22 cellular contexts compared by ENCODE assay signal in genomic region chr2:135246856-135247255, GRCh38.
DNase-seq lines count a peak whose midpoint lies in the region; ATAC-seq, FAIRE-seq and TF ChIP-seq lines count a peak whose summit lies in the region.
"Had no signal": no experiment of that assay in that cellular context is flagged by ENCODE, and none has a peak within 500 bp of the region (broad histone marks: within the 10 kb centered on the region; RNA-seq: fewer than 3 reads in every experiment).

No MANE protein-coding gene starts in this region.

- TF ChIP-seq EP300 in HepG2 (IDR thresholded peaks at IDR 0.05; ENCODE audit: low read depth in 2 of 2, low read length in 2 of 2) (no peak), HepG2 (CRISPR knock-in tag; IDR thresholded peaks at IDR 0.05; ENCODE audit: borderline replicate concordance) (no peak)

- intact Hi-C loops in HepG2 (cut with micrococcal nuclease; ENCODE audit: unreplicated experiment) = no loop called here
- intact Hi-C loops in left colon (cut with DNase I, micrococcal nuclease) = no loop called here

- TF ChIP-seq POLR2A in HepG2 (IDR thresholded peaks at IDR 0.05; ENCODE audit: insufficient read depth in 1 of 2, low read depth in 2 of 2, low read length in 2 of 2) = no peak

- CTCF ChIA-PET in HepG2 (lab: Yijun Ruan, JAX; ENCODE audit: low intra/inter-chr PET ratio, low total read pairs) (no interaction called here), HEK293T (lab: Yijun Ruan, JAX) (no interaction called here)

- H3K27me3 ChIP-seq in liver (ENCODE audit: control insufficient read depth in 4 of 4, insufficient read depth in 4 of 4, low read length in 3 of 4) = no peaks in the 10 kb centered on the region
- no peaks in the 10 kb centered on the region for H3K27me3 ChIP-seq in HepG2 (ENCODE audit: control insufficient read depth in 1 of 2, insufficient read depth in 2 of 2, low read length in 2 of 2)
- no peaks in the 10 kb centered on the region for H3K27me3 ChIP-seq in right atrium auricular region
- H3K27me3 ChIP-seq: BLaER1 treated with 17β-estradiol and CSF1 and Interleukin-3, amounts not matched to agents 10 nM and 100 nM; MG63 had no signal

- no peak for FAIRE-seq in HepG2 (lab: Jason Lieb, UNC)
- FAIRE-seq: GM18507 had no signal

- H3K36me3 ChIP-seq in liver (ENCODE audit: control insufficient read depth in 4 of 4, insufficient read depth in 3 of 4, low read depth in 1 of 4, low read length in 3 of 4) (no peaks in the 10 kb centered on the region), HepG2 (replicated peaks in 1 of 2; ENCODE audit: control insufficient read depth in 1 of 2, insufficient read depth in 2 of 2, low read length in 2 of 2) (peaks cover 0 to 3% of the 10 kb centered on the region in 2 experiments; a peak in 2 of 5 replicates), right atrium auricular region (no peaks in the 10 kb centered on the region)

- WGBS in liver = 41% methylated on average over 2 of the region's 2 CpGs
- 81% methylated on average over 2 of the region's 2 CpGs for WGBS in HepG2 (ENCODE audit: low lambda C conversion rate)

- no peak overlapping the region for H2AFZ ChIP-seq in HepG2 (ENCODE audit: low read length)

- TF ChIP-seq RAD21 in liver (IDR thresholded peaks at IDR 0.05) = no peak
- no peak for TF ChIP-seq RAD21 in HepG2 (CRISPR knock-in tag; IDR thresholded peaks at IDR 0.05)

- H3K4me1 ChIP-seq in liver (ENCODE audit: control insufficient read depth in 4 of 4, insufficient read depth in 4 of 4, low read length in 3 of 4) (no peaks in the 10 kb centered on the region), HepG2 (ENCODE audit: insufficient read depth, low read length) (no peaks in the 10 kb centered on the region), right atrium auricular region (no peaks in the 10 kb centered on the region)

- TF ChIP-seq CTCF in liver (IDR thresholded peaks at IDR 0.05; ENCODE audit: low read depth, low read length, missing input control) (no peak), HepG2 (CRISPR knock-in tag; IDR thresholded peaks at IDR 0.05) (no peak), right atrium auricular region (IDR thresholded peaks at IDR 0.05) (no peak)

- POLR2A ChIA-PET in HepG2 (lab: Yijun Ruan, JAX) (no interaction called here), HEK293T (lab: Yijun Ruan, JAX) (no interaction called here)

- H3K79me2 ChIP-seq in HepG2 (ENCODE audit: insufficient read depth, low read length) = no peaks in the 10 kb centered on the region

- in situ Hi-C loops in HepG2 (cut with HindIII; ENCODE audit: extremely low pct_ligation_motif_present, low pct_unique_long_range_greater_than_20kb) (no loop called here), ACHN (cut with HindIII; ENCODE audit: low pct_ligation_motif_present, low pct_unique_long_range_greater_than_20kb, low sequenced_read_pairs) (no loop called here)

- H3K9ac ChIP-seq in liver (ENCODE audit: low read depth in 1 of 2, low read length in 2 of 2) (no peak overlapping the region), HepG2 (ENCODE audit: insufficient read depth, low read depth, low read length) (no peak overlapping the region)
- H3K9ac ChIP-seq: BLaER1 treated with 17β-estradiol and CSF1 and Interleukin-3, amounts not matched to agents 10 nM and 100 nM had no signal

- H3K4me2 ChIP-seq in HepG2 (ENCODE audit: low read depth, low read length) = no peak overlapping the region
- H3K4me2 ChIP-seq: BLaER1 treated with 17β-estradiol and CSF1 and Interleukin-3, amounts not matched to agents 10 nM and 100 nM had no signal

- BruUV-seq in HepG2 (replicated peaks; lab: Mats Ljungman, UMichigan) = no TSS peak

- H3K4me3 ChIP-seq in liver (ENCODE audit: low read depth in 1 of 3, low read length in 3 of 3) (no peak overlapping the region), HepG2 (replicated peaks in 1 of 3; ENCODE audit: insufficient read depth in 1 of 3, low read depth in 2 of 3, low read length in 3 of 3) (no peak overlapping the region), right atrium auricular region (no peak overlapping the region)
- H3K4me3 ChIP-seq: BLaER1 treated with 17β-estradiol and CSF1 and Interleukin-3, amounts not matched to agents 10 nM and 100 nM; MG63; SK-N-MC had no signal

- H3K27ac ChIP-seq in liver (ENCODE audit: low read depth in 1 of 2, low read length in 2 of 2) (no peak overlapping the region), HepG2 (ENCODE audit: extremely low read length, insufficient read depth, low read length) (no peak overlapping the region), right atrium auricular region (no peak overlapping the region)
- H3K27ac ChIP-seq: 22Rv1; BLaER1 treated with 17β-estradiol and CSF1 and Interleukin-3, amounts not matched to agents 10 nM and 100 nM; RWPE1; SK-N-MC had no signal

- DNase-seq in NCI-H1105 treated with DMSO at 0.1 percent for 48 hours (lab: John Stamatoyannopoulos, UW) = peak; percentile 26
- DNase-seq in NCI-H1105 (lab: John Stamatoyannopoulos, UW) = no peak
- DNase-seq in HepG2 (ENCODE audit: low spot score) = no peak
- DNase-seq in left colon = no peak
- no peak for DNase-seq in HEK293T (ENCODE audit: extremely low spot score)
- DNase-seq in right atrium auricular region (ENCODE audit: low spot score) = no peak
- no peak for DNase-seq in ACHN
- DNase-seq: CD4-positive, alpha-beta memory T cell; GDM1; Karpas-422; MG63; NCI-H1436 treated with DMSO at 0.1 percent for 48 hours; NCI-H2029; NCI-H510A; NK-92 treated with Interleukin-12 subunit alpha and Interleukin-12 subunit beta, amount 100 ng/mL, for 24 hours; SHP77 treated with DMSO at 0.1 percent for 48 hours had no signal

- H3K9me3 ChIP-seq in liver (ENCODE audit: control insufficient read depth in 4 of 4, low read length in 3 of 4) = no peaks in the 10 kb centered on the region
- 0 out of 2 replicates have a peak, but pooled peaks cover 5% of the 10 kb centered on the region for H3K9me3 ChIP-seq in HepG2 (ENCODE audit: low read length)
- H3K9me3 ChIP-seq in right atrium auricular region = peaks cover 0 to 7% of the 10 kb centered on the region in 2 donors

- no peak for ATAC-seq in HepG2
- ATAC-seq in left colon = peak; percentile 53

- H4K20me1 ChIP-seq in HepG2 (ENCODE audit: insufficient read depth, low read length) = no peaks in the 10 kb centered on the region
- H4K20me1 ChIP-seq: BLaER1 treated with 17β-estradiol and CSF1 and Interleukin-3, amounts not matched to agents 10 nM and 100 nM had no signal

TF ChIP-seq in liver, 16 proteins besides CTCF, POLR2A, EP300 and RAD21:
- TF ChIP-seq HNF4A (conservative IDR thresholded peaks at IDR 0.05) (peak; percentile 83 to 86), HNF4G (IDR thresholded peaks at IDR 0.05) (peak; percentile 43), NR2F2 (IDR thresholded peaks at IDR 0.05) (no peak), YY1 (IDR thresholded peaks at IDR 0.05) (peak; percentile 30)

TF ChIP-seq in HepG2, 621 proteins besides CTCF, POLR2A, EP300 and RAD21 (continues in another document):
- TF ChIP-seq SIN3A (IDR thresholded peaks at IDR 0.05; ENCODE audit: borderline replicate concordance, low read depth, low read length) (no peak), ZNF333 (CRISPR knock-in tag; IDR thresholded peaks at IDR 0.05; ENCODE audit: borderline replicate concordance) (no peak)

TF ChIP-seq in HEK293T, 16 proteins besides CTCF, POLR2A, EP300 and RAD21:
- TF ChIP-seq ZNF384 (IDR thresholded peaks at IDR 0.05) (no peak), LEF1 (IDR thresholded peaks at IDR 0.05; ENCODE audit: borderline replicate concordance) (no peak), TARDBP (IDR thresholded peaks at IDR 0.05) (no peak), ELF4 (IDR thresholded peaks at IDR 0.05) (no peak), BHLHE40 (IDR thresholded peaks at IDR 0.05; ENCODE audit: borderline replicate concordance) (no peak), FOXK2 (IDR thresholded peaks at IDR 0.05) (no peak), L3MBTL2 (conservative IDR thresholded peaks at IDR 0.05) (no peak), SP1 (IDR thresholded peaks at IDR 0.05) (no peak), HDGF (IDR thresholded peaks at IDR 0.05; ENCODE audit: borderline replicate concordance) (no peak), SUZ12 (IDR thresholded peaks at IDR 0.05) (no peak), NFRKB (IDR thresholded peaks at IDR 0.05) (no peak), FOXA1 (IDR thresholded peaks at IDR 0.05) (no peak), PKNOX1 (IDR thresholded peaks at IDR 0.05) (no peak), CTBP1 (IDR thresholded peaks at IDR 0.05; ENCODE audit: borderline replicate concordance) (no peak), ARNT (IDR thresholded peaks at IDR 0.05) (no peak), FOXM1 (IDR thresholded peaks at IDR 0.05; ENCODE audit: borderline replicate concordance) (no peak)
